ENCODE assay signal across 1 cellular context in the genomic region with DNA sequence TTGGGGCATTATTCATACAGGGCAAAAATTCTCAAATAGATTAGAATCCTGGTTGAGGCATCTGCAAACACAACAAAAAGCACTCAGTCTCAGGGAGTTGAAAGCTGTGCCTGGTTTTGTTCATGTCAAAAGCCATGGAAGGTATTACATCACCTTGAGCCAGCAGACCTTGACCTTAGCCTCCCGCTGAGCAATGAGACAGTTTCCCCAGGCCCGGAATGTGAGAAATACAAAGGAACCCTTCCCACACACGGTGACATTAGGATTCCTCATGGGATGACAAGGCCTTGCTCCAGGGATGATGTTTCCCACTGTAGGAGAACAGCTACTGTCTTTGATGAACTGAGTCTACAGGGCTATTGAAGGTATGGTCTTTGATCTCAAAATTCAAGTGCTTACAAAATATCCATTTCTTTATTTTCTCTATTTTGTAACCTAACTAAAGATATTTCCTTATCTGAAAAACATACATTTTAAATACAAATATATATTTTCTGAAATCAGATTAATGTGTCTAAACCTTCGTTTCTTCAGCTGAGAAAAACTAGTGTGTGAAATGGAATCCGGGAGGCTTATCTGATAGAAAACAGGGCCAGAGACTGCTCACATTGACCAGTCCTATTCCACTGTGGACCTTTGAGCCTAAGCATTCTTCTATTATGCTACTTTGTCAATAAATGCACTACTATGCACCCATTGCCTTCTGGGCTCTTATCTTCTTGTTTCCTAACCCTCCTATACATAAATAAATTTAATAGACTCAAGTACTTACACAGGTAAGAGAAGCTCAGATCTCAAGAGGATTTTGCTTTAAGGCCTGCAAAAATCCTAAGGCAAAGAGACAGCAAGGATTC.
TF ChIP-seq lines count a peak whose summit lies in the region.

No MANE protein-coding gene starts in this region.

TF ChIP-seq in HepG2, 621 proteins besides CTCF, POLR2A, EP300 and RAD21 (continued from another document and continues in another):
- TF ChIP-seq DMTF1 (CRISPR knock-in tag; IDR thresholded peaks at IDR 0.05) = no peak
- no peak for TF ChIP-seq HNRNPUL1 (IDR thresholded peaks at IDR 0.05; ENCODE audit: low read depth, low read length)
- TF ChIP-seq ZNF160 (CRISPR knock-in tag; IDR thresholded peaks at IDR 0.05) = peak; percentile 19; the same call in 1 of the 2 replicates
- peak; percentile 95 for TF ChIP-seq SKI (IDR thresholded peaks at IDR 0.05; ENCODE audit: partially characterized antibody)
- no peak for TF ChIP-seq DNMT1 (CRISPR knock-in tag; IDR thresholded peaks at IDR 0.05)
- TF ChIP-seq CBX1 (IDR thresholded peaks at IDR 0.05; ENCODE audit: low read depth) = no peak
- peak; percentile 44 for TF ChIP-seq ZFY (CRISPR knock-in tag; IDR thresholded peaks at IDR 0.05)
- TF ChIP-seq DBP (CRISPR knock-in tag; IDR thresholded peaks at IDR 0.05; ENCODE audit: not compliant biosample characterization) = no peak
- no peak for TF ChIP-seq HNRNPL (IDR thresholded peaks at IDR 0.05; ENCODE audit: low read depth, low read length)
- TF ChIP-seq TGIF2 (CRISPR knock-in tag; IDR thresholded peaks at IDR 0.05) = 0 out of 2 replicates have a peak, but pooled peaks have one; percentile 38
- TF ChIP-seq ARID3A (IDR thresholded peaks at IDR 0.05; ENCODE audit: low read depth, low read length) = no peak; the same call in none of the 2 replicates
- TF ChIP-seq CBX5 (CRISPR knock-in tag; IDR thresholded peaks at IDR 0.05; ENCODE audit: borderline replicate concordance) = peak; percentile 98
- TF ChIP-seq, protein P1, sequence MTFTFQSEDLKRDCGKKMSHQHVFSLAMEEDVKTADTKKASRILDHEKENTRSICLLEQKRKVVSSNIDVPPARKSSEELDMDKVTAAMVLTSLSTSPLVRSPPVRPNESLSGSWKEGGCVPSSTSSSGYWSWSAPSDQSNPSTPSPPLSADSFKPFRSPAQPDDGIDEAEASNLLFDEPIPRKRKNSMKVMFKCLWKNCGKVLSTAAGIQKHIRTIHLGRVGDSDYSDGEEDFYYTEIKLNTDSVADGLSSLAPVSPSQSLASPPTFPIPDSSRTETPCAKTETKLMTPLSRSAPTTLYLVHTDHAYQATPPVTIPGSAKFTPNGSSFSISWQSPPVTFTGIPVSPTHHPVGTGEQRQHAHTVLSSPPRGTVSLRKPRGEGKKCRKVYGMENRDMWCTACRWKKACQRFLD (CRISPR knock-in tag; IDR thresholded peaks at IDR 0.05; ENCODE audit: borderline replicate concordance) = no peak
- TF ChIP-seq POLR2AphosphoS5 (IDR thresholded peaks at IDR 0.05; ENCODE audit: low read depth, low read length) = no peak
- no peak for TF ChIP-seq MEF2D (CRISPR knock-in tag; IDR thresholded peaks at IDR 0.05)
- TF ChIP-seq IKZF1 (IDR thresholded peaks at IDR 0.05) = no peak
- no peak for TF ChIP-seq ZNF3 (CRISPR knock-in tag; IDR thresholded peaks at IDR 0.05)
- TF ChIP-seq ATM (IDR thresholded peaks at IDR 0.05; ENCODE audit: borderline replicate concordance) = no peak
- no peak for TF ChIP-seq ZNF207 (IDR thresholded peaks at IDR 0.05; ENCODE audit: borderline replicate concordance)
- no peak for TF ChIP-seq ZBTB7A (CRISPR knock-in tag; IDR thresholded peaks at IDR 0.05)
- TF ChIP-seq NFRKB (IDR thresholded peaks at IDR 0.05) = no peak
- no peak for TF ChIP-seq ZNF318 (CRISPR knock-in tag; IDR thresholded peaks at IDR 0.05)
- TF ChIP-seq AHR (CRISPR knock-in tag; IDR thresholded peaks at IDR 0.05) = no peak
- TF ChIP-seq ZNF550 (CRISPR knock-in tag; IDR thresholded peaks at IDR 0.05; ENCODE audit: borderline replicate concordance) = no peak
- no peak for TF ChIP-seq ZNF660 (CRISPR knock-in tag; IDR thresholded peaks at IDR 0.05; ENCODE audit: borderline replicate concordance, low read depth)
- 0 out of 2 replicates have a peak, but pooled peaks have one; percentile 20 for TF ChIP-seq ZNF343 (CRISPR knock-in tag; IDR thresholded peaks at IDR 0.05)
- TF ChIP-seq, protein P2, sequence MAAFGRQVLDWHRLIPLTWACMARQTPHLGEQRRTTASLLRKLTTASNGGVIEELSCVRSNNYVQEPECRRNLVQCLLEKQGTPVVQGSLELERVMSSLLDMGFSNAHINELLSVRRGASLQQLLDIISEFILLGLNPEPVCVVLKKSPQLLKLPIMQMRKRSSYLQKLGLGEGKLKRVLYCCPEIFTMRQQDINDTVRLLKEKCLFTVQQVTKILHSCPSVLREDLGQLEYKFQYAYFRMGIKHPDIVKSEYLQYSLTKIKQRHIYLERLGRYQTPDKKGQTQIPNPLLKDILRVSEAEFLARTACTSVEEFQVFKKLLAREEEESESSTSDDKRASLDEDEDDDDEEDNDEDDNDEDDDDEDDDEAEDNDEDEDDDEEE (CRISPR knock-in tag; IDR thresholded peaks at IDR 0.05) = no peak
- TF ChIP-seq JARID2 (CRISPR knock-in tag; IDR thresholded peaks at IDR 0.05; ENCODE audit: insufficient replicate concordance) = no peak
- TF ChIP-seq, protein P3, sequence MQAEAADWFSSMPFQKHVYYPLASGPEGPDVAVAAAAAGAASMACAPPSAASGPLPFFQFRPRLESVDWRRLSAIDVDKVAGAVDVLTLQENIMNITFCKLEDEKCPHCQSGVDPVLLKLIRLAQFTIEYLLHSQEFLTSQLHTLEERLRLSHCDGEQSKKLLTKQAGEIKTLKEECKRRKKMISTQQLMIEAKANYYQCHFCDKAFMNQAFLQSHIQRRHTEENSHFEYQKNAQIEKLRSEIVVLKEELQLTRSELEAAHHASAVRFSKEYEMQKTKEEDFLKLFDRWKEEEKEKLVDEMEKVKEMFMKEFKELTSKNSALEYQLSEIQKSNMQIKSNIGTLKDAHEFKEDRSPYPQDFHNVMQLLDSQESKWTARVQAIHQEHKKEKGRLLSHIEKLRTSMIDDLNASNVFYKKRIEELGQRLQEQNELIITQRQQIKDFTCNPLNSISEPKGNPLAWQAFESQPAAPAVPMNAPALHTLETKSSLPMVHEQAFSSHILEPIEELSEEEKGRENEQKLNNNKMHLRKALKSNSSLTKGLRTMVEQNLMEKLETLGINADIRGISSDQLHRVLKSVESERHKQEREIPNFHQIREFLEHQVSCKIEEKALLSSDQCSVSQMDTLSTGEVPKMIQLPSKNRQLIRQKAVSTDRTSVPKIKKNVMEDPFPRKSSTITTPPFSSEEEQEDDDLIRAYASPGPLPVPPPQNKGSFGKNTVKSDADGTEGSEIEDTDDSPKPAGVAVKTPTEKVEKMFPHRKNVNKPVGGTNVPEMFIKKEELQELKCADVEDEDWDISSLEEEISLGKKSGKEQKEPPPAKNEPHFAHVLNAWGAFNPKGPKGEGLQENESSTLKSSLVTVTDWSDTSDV (CRISPR knock-in tag; IDR thresholded peaks at IDR 0.05) = no peak
- peak; percentile 80; the same call in 1 of the 2 replicates for TF ChIP-seq ZNF232 (CRISPR knock-in tag; IDR thresholded peaks at IDR 0.05; ENCODE audit: borderline replicate concordance)
- no peak for TF ChIP-seq ZNF451 (CRISPR knock-in tag; IDR thresholded peaks at IDR 0.05)
- TF ChIP-seq, protein P4, sequence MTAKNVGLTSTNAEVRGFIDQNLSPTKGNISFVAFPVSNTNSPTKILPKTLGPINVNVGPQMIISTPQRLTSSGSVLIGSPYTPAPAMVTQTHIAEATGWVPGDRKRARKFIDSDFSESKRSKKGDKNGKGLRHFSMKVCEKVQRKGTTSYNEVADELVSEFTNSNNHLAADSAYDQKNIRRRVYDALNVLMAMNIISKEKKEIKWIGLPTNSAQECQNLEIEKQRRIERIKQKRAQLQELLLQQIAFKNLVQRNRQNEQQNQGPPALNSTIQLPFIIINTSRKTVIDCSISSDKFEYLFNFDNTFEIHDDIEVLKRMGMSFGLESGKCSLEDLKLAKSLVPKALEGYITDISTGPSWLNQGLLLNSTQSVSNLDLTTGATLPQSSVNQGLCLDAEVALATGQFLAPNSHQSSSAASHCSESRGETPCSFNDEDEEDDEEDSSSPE (CRISPR knock-in tag; IDR thresholded peaks at IDR 0.05) = no peak
- no peak for TF ChIP-seq ZNF512 (CRISPR knock-in tag; IDR thresholded peaks at IDR 0.05)
- no peak for TF ChIP-seq ISX (CRISPR knock-in tag; conservative IDR thresholded peaks at IDR 0.05)
